8 cellular contexts compared by ENCODE assay signal in the genomic region with DNA sequence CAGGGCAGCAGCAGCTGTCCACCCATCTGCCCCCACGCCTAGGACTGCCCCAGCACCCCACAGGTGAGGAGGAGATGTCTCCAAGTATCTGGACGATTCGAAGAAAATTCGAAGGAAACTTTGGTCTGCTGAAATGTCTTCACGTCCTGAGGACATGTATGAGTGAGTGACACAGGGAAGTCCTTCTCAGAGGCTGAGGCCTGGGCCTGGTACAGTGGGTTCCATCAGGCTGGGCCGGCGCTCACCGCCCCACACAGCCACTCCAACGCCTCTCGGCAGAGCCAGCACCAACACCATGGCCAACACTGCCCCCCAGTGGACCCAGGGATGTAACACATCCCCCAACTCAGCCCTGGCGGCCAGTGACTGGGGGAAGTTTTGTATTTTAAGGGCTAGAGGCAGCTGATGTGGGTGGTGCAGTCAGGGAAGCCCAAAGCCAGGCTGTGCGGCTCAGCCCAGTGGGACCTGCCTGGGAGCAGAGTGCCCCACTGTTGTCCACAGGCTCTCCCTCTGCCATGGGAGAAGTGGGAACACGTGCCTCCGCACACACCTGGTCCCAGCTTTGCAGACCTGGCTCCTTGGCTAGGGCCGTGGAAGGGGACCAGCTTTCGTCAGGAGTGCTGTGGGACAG. TPM values are rescaled to one million over a fixed set of nuclear protein-coding genes. Genes with fewer than 3 reads are reported as not detected.
DNase-seq lines count a peak whose midpoint lies in the region; ATAC-seq and TF ChIP-seq lines count a peak whose summit lies in the region.

No MANE protein-coding gene starts in this region.

- no peaks in the 10 kb centered on the region for H3K9me3 Mint-ChIP-seq in CD4-positive, alpha-beta memory T cell

- peaks cover 9% of the 10 kb centered on the region for H3K4me1 ChIP-seq in CD4-positive, alpha-beta memory T cell (ENCODE audit: insufficient read depth, low read length)
- no peaks in the 10 kb centered on the region; a peak in 1 of 4 replicates for H3K4me1 ChIP-seq in HCT116 (ENCODE audit: control insufficient read depth in 1 of 2, insufficient read depth in 2 of 2, low read length in 2 of 2)

- RAD21 ChIA-PET in HCT116 (lab: Charles Lee; ENCODE audit: low non-redundant PET in 1 of 2, low total read pairs in 2 of 2, uncharacterized antibody in 2 of 2, unreplicated experiment in 2 of 2) = interaction anchor here in 1 of 2 experiments (2.0 kb wide), 1 partner anchor 48 kb away, joined by 4 read pairs; no protein-coding TSS in a partner anchor

- intact Hi-C loops in CD4-positive, alpha-beta memory T cell (cut with micrococcal nuclease) = loop anchor here (1.0 to 5.0 kb wide), 4 partner anchors 27 to 192 kb away; a partner anchor contains a TSS
- intact Hi-C loops in HCT116 (cut with micrococcal nuclease) = loop anchor here (1.0 to 2.0 kb wide), 2 partner anchors 47 to 124 kb away; no protein-coding TSS in a partner anchor

- H3K36me3 ChIP-seq in CD4-positive, alpha-beta memory T cell (ENCODE audit: insufficient read depth, low read length) = no peaks in the 10 kb centered on the region
- peaks cover 4 to 18% of the 10 kb centered on the region in 2 experiments; a peak in 3 of 4 replicates for H3K36me3 ChIP-seq in HCT116 (ENCODE audit: control insufficient read depth in 1 of 2, insufficient read depth in 2 of 2, low read length in 2 of 2)

- no peak overlapping the region for H3K9ac ChIP-seq in HCT116 (ENCODE audit: low read length)

- CTCF ChIA-PET in CD4-positive, alpha-beta memory T cell (lab: Charles Lee; ENCODE audit: partially characterized antibody) = interaction anchor here (0.6 to 7.3 kb wide), 9 partner anchors 11 to 262 kb away, joined by 3 to 70 read pairs (median 3); a partner anchor contains a TSS
- CTCF ChIA-PET in HCT116 (lab: Charles Lee) = interaction anchor here (0.6 to 1.6 kb wide), 6 partner anchors 10 to 485 kb away, joined by 3 to 16 read pairs (median 5); a partner anchor contains a TSS

- H3K4me3 Mint-ChIP-seq in CD4-positive, alpha-beta memory T cell = no peak overlapping the region

- H3K4me3 ChIP-seq in CD4-positive, alpha-beta memory T cell (ENCODE audit: low read length in 2 of 2) = no peak overlapping the region
- H3K4me3 ChIP-seq in HCT116 (replicated peaks in 1 of 2; ENCODE audit: low read depth in 1 of 2, low read length in 2 of 2) = no peak overlapping the region

- no peaks in the 10 kb centered on the region for H3K79me2 ChIP-seq in HCT116 (ENCODE audit: insufficient read depth, low read length)

- H3K9me3 ChIP-seq in CD4-positive, alpha-beta memory T cell (ENCODE audit: control insufficient read depth in 1 of 2, low read length in 2 of 2) = no peaks in the 10 kb centered on the region
- H3K9me3 ChIP-seq in HCT116 (ENCODE audit: control insufficient read depth in 1 of 2, insufficient read depth in 1 of 2, low read depth in 1 of 2, low read length in 2 of 2) = no peaks in the 10 kb centered on the region

- peak overlapping the region in 6 of 7 donors; percentile 74 to 93 (median 89) for H3K27ac Mint-ChIP-seq in CD4-positive, alpha-beta memory T cell

- ATAC-seq in HCT116 (peak; percentile 96), GM18520 (IDR thresholded peaks at IDR 0.05; ENCODE audit: unreplicated experiment) (no peak)

- no peaks in the 10 kb centered on the region for H3K9me2 ChIP-seq in HCT116 (ENCODE audit: insufficient read depth)

- peak; percentile 76 to 86 (median 81) for DNase-seq in CD4-positive, alpha-beta memory T cell
- peak; percentile 54 for DNase-seq in HCT116 (ENCODE audit: low read depth, low spot score)
- peak; percentile 47 to 82 for DNase-seq in NCI-H526 (lab: John Stamatoyannopoulos, UW)
- peak; percentile 80 to 81 for DNase-seq in activated CD4-positive, alpha-beta T cell treated with anti-CD3 and anti-CD28 coated beads, Interleukin-2, amount 50 U/mL, for 4 hours
- peak; percentile 95 for DNase-seq in ecto neural progenitor cell (ENCODE audit: low spot score)
- DNase-seq in medulla oblongata (ENCODE audit: extremely low spot score) = peak; percentile 88
- peak; percentile 64 for DNase-seq in stimulated activated CD8-positive, alpha-beta memory T cell treated with anti-CD3 and anti-CD28 coated beads, Interleukin-15, amount 100 ng/mL, for 24 hours (ENCODE audit: low read depth)

- H3K27me3 Mint-ChIP-seq in CD4-positive, alpha-beta memory T cell = no peaks in the 10 kb centered on the region

- no TSS peak for BruUV-seq in HCT116 (replicated peaks; lab: Mats Ljungman, UMichigan)

- peaks cover 0 to 6% of the 10 kb centered on the region in 2 donors for H3K36me3 Mint-ChIP-seq in CD4-positive, alpha-beta memory T cell

- H3K27ac ChIP-seq in CD4-positive, alpha-beta memory T cell (ENCODE audit: low read depth, low read length) = no peak overlapping the region
- no peak overlapping the region for H3K27ac ChIP-seq in HCT116 (ENCODE audit: low read depth, low read length)

- POLR2A ChIA-PET in CD4-positive, alpha-beta memory T cell (lab: Charles Lee; ENCODE audit: partially characterized antibody) = interaction anchor here (0.6 to 2.0 kb wide), 5 partner anchors 27 to 126 kb away, joined by 3 to 16 read pairs (median 4); a partner anchor contains a TSS
- POLR2A ChIA-PET in HCT116 (lab: Charles Lee) = no interaction called here

- H3K4me1 Mint-ChIP-seq in CD4-positive, alpha-beta memory T cell = peaks cover 5 to 7% (median 6%) of the 10 kb centered on the region in 4 donors

- H4K20me1 ChIP-seq in HCT116 (ENCODE audit: insufficient read depth) = no peaks in the 10 kb centered on the region

- H3K27me3 ChIP-seq in CD4-positive, alpha-beta memory T cell (ENCODE audit: insufficient read depth, low read length) = no peaks in the 10 kb centered on the region
- no peaks in the 10 kb centered on the region for H3K27me3 ChIP-seq in HCT116 (ENCODE audit: insufficient read depth, low read length)

- no peak overlapping the region for H3K4me2 ChIP-seq in HCT116 (ENCODE audit: low read length)

- no peak overlapping the region for H2AFZ ChIP-seq in HCT116 (ENCODE audit: low read depth, low read length, poor library complexity, severe bottlenecking)

- TF ChIP-seq CTCF in HCT116 (IDR thresholded peaks at IDR 0.05 in 2 of 3, conservative IDR thresholded peaks at IDR 0.05 in 1 of 3; ENCODE audit: borderline replicate concordance in 1 of 3, insufficient read depth in 1 of 3, low read depth in 2 of 3, low read length in 2 of 3) = peak; percentile 95 to 99 (median 98)

- no peak for TF ChIP-seq POLR2A in HCT116 (IDR thresholded peaks at IDR 0.05; ENCODE audit: borderline replicate concordance, extremely low read depth, insufficient read depth, insufficient read length)

- TF ChIP-seq RAD21 in HCT116 (IDR thresholded peaks at IDR 0.05; ENCODE audit: low read depth) = peak; percentile 97

TF ChIP-seq in HCT116, 20 proteins besides CTCF, POLR2A, EP300 and RAD21:
- TF ChIP-seq, protein P1, sequence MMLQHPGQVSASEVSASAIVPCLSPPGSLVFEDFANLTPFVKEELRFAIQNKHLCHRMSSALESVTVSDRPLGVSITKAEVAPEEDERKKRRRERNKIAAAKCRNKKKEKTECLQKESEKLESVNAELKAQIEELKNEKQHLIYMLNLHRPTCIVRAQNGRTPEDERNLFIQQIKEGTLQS (IDR thresholded peaks at IDR 0.05) = no peak

RNA-seq across cellular contexts. Expression of a gene that starts 55.8 kb away (rescaled TPM):
- 10 to 100 TPM; 26.5 to 27.7 TPM for total RNA-seq in CD4-positive, alpha-beta memory T cell
- polyA plus RNA-seq in CD4-positive, alpha-beta memory T cell = 1 to 10 TPM in 1 of 2 donors, under 1 TPM in 1; 0.03 to 3.5 TPM
- 754 TPM for total RNA-seq in HCT116 (2021; ENCODE audit: unreplicated experiment)
- 391 and 513 TPM in 2 replicates for polyA plus RNA-seq in HCT116 (2012)

RNA-seq across cellular contexts. Expression of a gene that starts 58.8 kb away (rescaled TPM):
- total RNA-seq in CD4-positive, alpha-beta memory T cell = 10 to 100 TPM; 80.5 to 88.7 TPM
- 10 to 100 TPM; 41.6 to 43.6 TPM for polyA plus RNA-seq in CD4-positive, alpha-beta memory T cell
- total RNA-seq in HCT116 (2021; ENCODE audit: unreplicated experiment) = 143 TPM
- 99.2 and 103 TPM in 2 replicates for polyA plus RNA-seq in HCT116 (2012)

Comparison
In these comparisons a context has a peak if more than half of its experiments do, and no peak if none do; other contexts are left out.
1. RNA of a gene that starts 55.8 kb away (total RNA-seq): 754 TPM in HCT116 (single experiment); 26.5 to 27.7 TPM in CD4-positive, alpha-beta memory T cell; every median in the first group is over 10 times any median in the second.
2. Peak in every context shown above with its lines, with median percentiles within 50 percentile points of each other: DNase-seq.